In the genomic region with DNA sequence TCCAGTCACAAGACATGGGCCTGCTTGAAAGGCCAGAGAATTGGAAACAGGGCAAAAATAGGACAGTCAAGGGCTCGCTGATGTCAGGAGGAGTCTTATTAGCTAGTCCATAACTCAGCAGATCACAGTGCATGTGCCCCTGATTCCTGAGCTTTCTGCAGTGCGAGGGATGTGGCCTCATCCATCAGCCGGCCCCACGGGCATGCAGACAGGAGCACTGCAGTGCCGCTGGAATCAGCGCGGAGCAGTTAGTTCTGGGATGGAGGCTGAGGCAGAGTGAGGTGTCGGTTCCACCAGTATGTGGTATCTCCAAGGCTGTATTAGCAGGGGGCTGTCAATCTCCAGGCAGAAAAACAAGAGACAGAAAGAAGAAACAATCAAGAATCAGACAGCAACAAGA, we compare ENCODE assay signal across 29 cellular contexts.
"Had no signal": no experiment of that assay in that cellular context is flagged by ENCODE, and none has a peak within 500 bp of the region (broad histone marks: within the 10 kb centered on the region; RNA-seq: fewer than 3 reads in every experiment).

No MANE protein-coding gene starts in this region.

- H3K36me3 ChIP-seq: brain microvascular endothelial cell, cardiac muscle cell, Peyer's patch, SJSA1 had no signal

- H3K36me3 Mint-ChIP-seq: activated CD8-positive, alpha-beta memory T cell treated with anti-CD3 and anti-CD28 coated beads, Interleukin-2, amount 10 ng/mL, durations not matched to agents 7 days and 5 days; activated naive CD8-positive, alpha-beta T cell had no signal

- H3K27me3 Mint-ChIP-seq: activated CD4-positive, alpha-beta T cell treated with anti-CD3 and anti-CD28 coated beads, Interleukin-2, amount 10 ng/mL, durations not matched to agents 24 days and 14 days; activated CD8-positive, alpha-beta memory T cell treated with anti-CD3 and anti-CD28 coated beads, Interleukin-2, amount 10 ng/mL, durations not matched to agents 7 days and 5 days had no signal

- H3K4me1 Mint-ChIP-seq: activated B cell treated with CpG ODN at 0.5 μM for 24 hours; activated CD4-positive, alpha-beta T cell treated with anti-CD3 and anti-CD28 coated beads, Interleukin-2, amount 10 ng/mL, durations not matched to agents 24 days and 14 days; activated CD8-positive, alpha-beta memory T cell treated with anti-CD3 and anti-CD28 coated beads, Interleukin-2, amount 10 ng/mL, durations not matched to agents 7 days and 5 days; T-helper 17 cell had no signal

- H3K4me1 ChIP-seq: Peyer's patch, SJSA1 had no signal

- H3K9me3 Mint-ChIP-seq: activated CD4-positive, alpha-beta T cell treated with anti-CD3 and anti-CD28 coated beads, Interleukin-2, amount 10 ng/mL, durations not matched to agents 24 days and 14 days; activated T-cell treated with anti-CD3 and anti-CD28 coated beads, Interleukin-2, amount 50 U/mL, for 24 hours; activated T-helper 1 cell treated with anti-CD3 and anti-CD28 coated beads, Interleukin-12 subunit alpha, Interleukin-12 subunit beta, Interleukin-2, Interleukin-4 antibody, amounts not matched to agents 30 ng/mL and 10 ng/mL and 1 ng/mL, durations not matched to agents 14 hours and 24 hours and 36 hours had no signal

- H3K4me3 ChIP-seq: cardiac muscle cell, K562, Peyer's patch, SJSA1 had no signal

- H3K27me3 ChIP-seq: brain microvascular endothelial cell, cardiac muscle cell, Peyer's patch, SJSA1 had no signal

- H3K27ac Mint-ChIP-seq: activated B cell treated with CpG ODN at 0.5 μM for 24 hours; activated CD4-positive, alpha-beta T cell treated with anti-CD3 and anti-CD28 coated beads, Interleukin-2, amount 10 ng/mL, durations not matched to agents 24 days and 14 days; activated CD8-positive, alpha-beta memory T cell treated with anti-CD3 and anti-CD28 coated beads, Interleukin-2, amount 10 ng/mL, durations not matched to agents 7 days and 5 days; activated naive CD8-positive, alpha-beta T cell; activated T-cell treated with anti-CD3 and anti-CD28 coated beads, Interleukin-2, amount 50 U/mL, for 24 hours; activated T-helper 1 cell treated with anti-CD3 and anti-CD28 coated beads, Interleukin-12 subunit alpha, Interleukin-12 subunit beta, Interleukin-2, Interleukin-4 antibody, amounts not matched to agents 30 ng/mL and 10 ng/mL and 1 ng/mL, durations not matched to agents 14 hours and 24 hours and 36 hours; T-helper 17 cell had no signal

- DNase-seq: activated B cell treated with CpG ODN at 0.5 μM for 24 hours; activated CD4-positive, alpha-beta T cell treated with anti-CD3 and anti-CD28 coated beads for 1 hour; activated CD4-positive, alpha-beta T cell treated with anti-CD3 and anti-CD28 coated beads, Interleukin-2, amount 10 ng/mL, durations not matched to agents 24 days and 14 days; activated CD4-positive, alpha-beta T cell treated with anti-CD3 and anti-CD28 coated beads, Interleukin-2, amount 50 U/mL, for 48 hours; activated CD8-positive, alpha-beta memory T cell treated with anti-CD3 and anti-CD28 coated beads, Interleukin-2, amount 10 ng/mL, durations not matched to agents 7 days and 5 days; activated effector memory CD4-positive, alpha-beta T cell treated with Interleukin-2 at 50 U/mL for 16 hours; activated naive CD4-positive, alpha-beta T cell treated with Interleukin-2 at 50 U/mL for 16 hours; activated T-cell treated with anti-CD3 and anti-CD28 coated beads, Interleukin-2, amount 50 U/mL, for 24 hours; brain microvascular endothelial cell; Karpas-422; MM.1S; NCI-H1105; NCI-H1436; NCI-H187; NCI-H2081; NCI-H510A treated with DMSO at 0.1 percent for 48 hours; NCI-H69; NK-92 treated with Interleukin-12 subunit alpha and Interleukin-12 subunit beta, amount 100 ng/mL, for 24 hours; Peyer's patch; SHP77; T-helper 17 cell; T-helper 9 cell had no signal

- H3K27ac ChIP-seq: brain microvascular endothelial cell, cardiac muscle cell, Peyer's patch, RWPE1, SJSA1 had no signal

- FAIRE-seq: K562 had no signal

- H3K4me3 Mint-ChIP-seq: activated B cell treated with CpG ODN at 0.5 μM for 24 hours; activated CD4-positive, alpha-beta T cell treated with anti-CD3 and anti-CD28 coated beads, Interleukin-2, amount 10 ng/mL, durations not matched to agents 24 days and 14 days; activated CD8-positive, alpha-beta memory T cell treated with anti-CD3 and anti-CD28 coated beads, Interleukin-2, amount 10 ng/mL, durations not matched to agents 7 days and 5 days; activated naive CD8-positive, alpha-beta T cell; activated T-cell treated with anti-CD3 and anti-CD28 coated beads, Interleukin-2, amount 50 U/mL, for 24 hours; activated T-helper 1 cell treated with anti-CD3 and anti-CD28 coated beads, Interleukin-12 subunit alpha, Interleukin-12 subunit beta, Interleukin-2, Interleukin-4 antibody, amounts not matched to agents 30 ng/mL and 10 ng/mL and 1 ng/mL, durations not matched to agents 14 hours and 24 hours and 36 hours; T-helper 17 cell had no signal

- H3K9me3 ChIP-seq: Peyer's patch, SJSA1 had no signal

- ATAC-seq: activated CD8-positive, alpha-beta memory T cell treated with anti-CD3 and anti-CD28 coated beads, Interleukin-2, amount 10 ng/mL, durations not matched to agents 7 days and 5 days; K562; SK-N-SH treated with all-trans-retinoic acid at 6 μM for 48 hours; T-helper 17 cell had no signal
